28 cellular contexts compared by ENCODE assay signal in genomic region chr11:110159491-110159890, GRCh38.
"Had no signal": no experiment of that assay in that cellular context is flagged by ENCODE, and none has a peak within 500 bp of the region (broad histone marks: within the 10 kb centered on the region; RNA-seq: fewer than 3 reads in every experiment).

No MANE protein-coding gene starts in this region.

- ATAC-seq: effector memory CD8-positive, alpha-beta T cell; gastrocnemius medialis; left colon; naive thymus-derived CD4-positive, alpha-beta T cell; psoas muscle; stimulated activated naive B cell treated with anti-CD40 and anti-IgM and Interleukin-4, amounts not matched to agents 10 μg/mL and 1 μg/mL and 100 μg/mL, for 72 hours; upper lobe of right lung had no signal

- H3K4me3 ChIP-seq: gastrocnemius medialis, hepatocyte, psoas muscle, right atrium auricular region, suprapubic skin, tibial artery, upper lobe of right lung had no signal

- H3K36me3 ChIP-seq: WERI-Rb-1 had no signal

- DNase-seq: activated CD4-positive, alpha-beta memory T cell treated with anti-CD3 and anti-CD28 coated beads for 36 hours; activated CD4-positive, alpha-beta T cell treated with anti-CD3 and anti-CD28 coated beads, Interleukin-2, amount 10 ng/mL, durations not matched to agents 24 days and 14 days; activated CD4-positive, CD25-positive, alpha-beta regulatory T cell treated with anti-CD3 and anti-CD28 coated beads, Interleukin-2, amount 50 U/mL, for 72 hours; activated CD8-positive, alpha-beta memory T cell treated with anti-CD3 and anti-CD28 coated beads, Interleukin-2, amount 50 U/mL, for 4 hours; activated gamma-delta T cell; activated naive CD4-positive, alpha-beta T cell treated with anti-CD3 and anti-CD28 coated beads, Interleukin-2, amount 10 ng/mL, durations not matched to agents 7 days and 5 days; activated naive CD8-positive, alpha-beta T cell treated with anti-CD3 and anti-CD28 coated beads, Interleukin-2, amount 10 ng/mL, durations not matched to agents 7 days and 5 days; activated T-cell treated with anti-CD3 and anti-CD28 coated beads, Interleukin-2, amount 50 U/mL, for 1 hour; caudate nucleus; cortex of kidney; effector memory CD8-positive, alpha-beta T cell; erythroblast; gastrocnemius medialis; left colon; midbrain; naive thymus-derived CD4-positive, alpha-beta T cell; psoas muscle; stimulated activated CD4-positive, alpha-beta T cell treated with anti-CD3 and anti-CD28 coated beads, Interleukin-15, amount 100 ng/mL, for 24 hours; stimulated activated CD4-positive, alpha-beta T cell treated with anti-CD3 and anti-CD28 coated beads, Interleukin-2, amount 100 ng/mL, for 24 hours; stimulated activated naive B cell treated with anti-CD40 and anti-IgM and Interleukin-4, amounts not matched to agents 10 μg/mL and 1 μg/mL and 100 μg/mL, for 72 hours; T-helper 9 cell; tibial artery; upper lobe of right lung; WERI-Rb-1 had no signal

- H2AFZ ChIP-seq: hepatocyte, parathyroid adenoma had no signal

- H3K9me3 Mint-ChIP-seq: activated CD4-positive, alpha-beta memory T cell treated with anti-CD3 and anti-CD28 coated beads for 36 hours; activated CD4-positive, alpha-beta T cell treated with anti-CD3 and anti-CD28 coated beads, Interleukin-2, amount 10 ng/mL, durations not matched to agents 24 days and 14 days; activated naive CD4-positive, alpha-beta T cell treated with anti-CD3 and anti-CD28 coated beads, Interleukin-2, amount 10 ng/mL, durations not matched to agents 7 days and 5 days; activated naive CD8-positive, alpha-beta T cell treated with anti-CD3 and anti-CD28 coated beads, Interleukin-2, amount 10 ng/mL, durations not matched to agents 7 days and 5 days; effector memory CD8-positive, alpha-beta T cell; naive thymus-derived CD4-positive, alpha-beta T cell; stimulated activated naive B cell treated with anti-CD40 and anti-IgM and Interleukin-4, amounts not matched to agents 10 μg/mL and 1 μg/mL and 100 μg/mL, for 72 hours had no signal

- H3K4me1 Mint-ChIP-seq: activated CD4-positive, alpha-beta T cell treated with anti-CD3 and anti-CD28 coated beads, Interleukin-2, amount 10 ng/mL, durations not matched to agents 24 days and 14 days; activated naive CD4-positive, alpha-beta T cell treated with anti-CD3 and anti-CD28 coated beads, Interleukin-2, amount 10 ng/mL, durations not matched to agents 7 days and 5 days; activated naive CD8-positive, alpha-beta T cell treated with anti-CD3 and anti-CD28 coated beads, Interleukin-2, amount 10 ng/mL, durations not matched to agents 7 days and 5 days; naive thymus-derived CD4-positive, alpha-beta T cell; stimulated activated naive B cell treated with anti-CD40 and anti-IgM and Interleukin-4, amounts not matched to agents 10 μg/mL and 1 μg/mL and 100 μg/mL, for 72 hours had no signal

- H3K4me2 ChIP-seq: hepatocyte had no signal

- H3K27me3 Mint-ChIP-seq: stimulated activated naive B cell treated with anti-CD40 and anti-IgM and Interleukin-4, amounts not matched to agents 10 μg/mL and 1 μg/mL and 100 μg/mL, for 72 hours had no signal

- H3K4me1 ChIP-seq: gastrocnemius medialis, parathyroid adenoma, psoas muscle, suprapubic skin, tibial artery, upper lobe of right lung had no signal

- H3K27me3 ChIP-seq: gastrocnemius medialis, hepatocyte, right atrium auricular region, suprapubic skin, tibial artery, upper lobe of right lung had no signal

- H3K9me3 ChIP-seq: gastrocnemius medialis, psoas muscle, right atrium auricular region, suprapubic skin, tibial artery, upper lobe of right lung had no signal

- H3K27ac ChIP-seq: gastrocnemius medialis, hepatocyte, parathyroid adenoma, psoas muscle, right atrium auricular region, suprapubic skin, tibial artery, upper lobe of right lung, WERI-Rb-1 had no signal

- H3K9ac ChIP-seq: parathyroid adenoma had no signal

- H3K36me3 Mint-ChIP-seq: activated CD4-positive, alpha-beta memory T cell treated with anti-CD3 and anti-CD28 coated beads for 36 hours; activated naive CD4-positive, alpha-beta T cell treated with anti-CD3 and anti-CD28 coated beads, Interleukin-2, amount 10 ng/mL, durations not matched to agents 7 days and 5 days; activated naive CD8-positive, alpha-beta T cell treated with anti-CD3 and anti-CD28 coated beads, Interleukin-2, amount 10 ng/mL, durations not matched to agents 7 days and 5 days; naive thymus-derived CD4-positive, alpha-beta T cell had no signal

- H3K27ac Mint-ChIP-seq: activated CD4-positive, alpha-beta memory T cell treated with anti-CD3 and anti-CD28 coated beads for 36 hours; activated CD4-positive, alpha-beta T cell treated with anti-CD3 and anti-CD28 coated beads, Interleukin-2, amount 10 ng/mL, durations not matched to agents 24 days and 14 days; activated naive CD4-positive, alpha-beta T cell treated with anti-CD3 and anti-CD28 coated beads, Interleukin-2, amount 10 ng/mL, durations not matched to agents 7 days and 5 days; activated naive CD8-positive, alpha-beta T cell treated with anti-CD3 and anti-CD28 coated beads, Interleukin-2, amount 10 ng/mL, durations not matched to agents 7 days and 5 days; effector memory CD8-positive, alpha-beta T cell; naive thymus-derived CD4-positive, alpha-beta T cell; stimulated activated naive B cell treated with anti-CD40 and anti-IgM and Interleukin-4, amounts not matched to agents 10 μg/mL and 1 μg/mL and 100 μg/mL, for 72 hours had no signal

- H3K4me3 Mint-ChIP-seq: activated CD4-positive, alpha-beta memory T cell treated with anti-CD3 and anti-CD28 coated beads for 36 hours; activated CD4-positive, alpha-beta T cell treated with anti-CD3 and anti-CD28 coated beads, Interleukin-2, amount 10 ng/mL, durations not matched to agents 24 days and 14 days; activated naive CD4-positive, alpha-beta T cell treated with anti-CD3 and anti-CD28 coated beads, Interleukin-2, amount 10 ng/mL, durations not matched to agents 7 days and 5 days; activated naive CD8-positive, alpha-beta T cell treated with anti-CD3 and anti-CD28 coated beads, Interleukin-2, amount 10 ng/mL, durations not matched to agents 7 days and 5 days; effector memory CD8-positive, alpha-beta T cell; naive thymus-derived CD4-positive, alpha-beta T cell; stimulated activated naive B cell treated with anti-CD40 and anti-IgM and Interleukin-4, amounts not matched to agents 10 μg/mL and 1 μg/mL and 100 μg/mL, for 72 hours had no signal
